1 cellular context compared by ENCODE assay signal in the genomic region with DNA sequence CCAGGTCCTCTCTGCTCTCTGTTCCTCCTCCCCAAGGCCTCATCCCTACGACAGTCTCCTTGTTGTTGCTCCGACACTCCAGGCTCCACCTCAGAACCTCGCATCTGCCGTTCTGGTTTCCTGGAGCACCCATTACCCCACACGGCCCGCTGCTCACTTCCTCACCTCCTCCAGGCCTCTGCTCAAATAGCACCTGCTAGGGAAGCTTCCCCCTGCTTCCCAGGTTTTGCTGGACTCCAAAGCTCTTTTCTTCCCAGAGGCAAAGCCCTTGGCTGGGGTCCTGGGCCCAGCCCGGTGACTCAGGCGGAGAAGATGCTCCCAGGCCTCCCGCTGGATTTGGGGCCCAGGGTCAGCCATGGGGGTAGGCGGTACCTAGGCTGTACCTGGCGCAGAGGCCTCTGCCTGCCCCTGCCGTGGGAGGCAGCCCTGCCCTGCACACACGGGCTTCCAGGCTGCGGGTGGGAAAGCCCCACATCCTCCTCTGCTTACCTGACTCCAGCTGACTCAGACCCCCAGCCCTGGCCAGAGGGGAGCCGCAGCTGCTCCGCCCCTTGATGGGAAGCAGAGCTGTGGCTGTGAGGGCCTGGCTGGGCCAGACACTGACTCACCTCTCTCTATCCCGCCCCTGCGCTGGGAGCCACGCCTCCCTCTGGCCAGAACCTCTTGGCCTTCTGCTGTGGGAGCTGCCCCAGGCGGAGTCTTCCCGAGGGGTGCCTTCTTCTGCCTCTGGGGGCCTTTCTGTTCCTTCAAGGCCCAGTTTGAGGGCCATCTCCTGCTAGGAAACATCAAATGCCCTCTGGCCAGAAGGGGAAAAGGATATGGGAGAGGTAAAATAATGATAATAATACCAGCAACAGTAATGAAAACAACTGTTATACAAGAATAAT.
TF ChIP-seq lines count a peak whose summit lies in the region.

No MANE protein-coding gene starts in this region.

TF ChIP-seq in HEK293, 187 proteins besides CTCF, POLR2A, EP300 and RAD21 (continued from another document and continues in another):
- TF ChIP-seq ZNF221 (tag by site-specific recombination; IDR thresholded peaks at IDR 0.05; ENCODE audit: borderline replicate concordance) (no peak), IKZF3 (tag by site-specific recombination; IDR thresholded peaks at IDR 0.05) (no peak), ELK4 (IDR thresholded peaks at IDR 0.05; ENCODE audit: borderline replicate concordance, low read depth, low read length) (no peak), ZNF660 (tag by site-specific recombination; IDR thresholded peaks at IDR 0.05) (no peak), ZBTB20 (tag by site-specific recombination; IDR thresholded peaks at IDR 0.05) (no peak), ZNF514 (tag by site-specific recombination; IDR thresholded peaks at IDR 0.05) (no peak), ZNF510 (tag by site-specific recombination; IDR thresholded peaks at IDR 0.05; ENCODE audit: insufficient replicate concordance) (no peak), ZNF596 (tag by site-specific recombination; IDR thresholded peaks at IDR 0.05) (no peak), EGR2 (tag by site-specific recombination; IDR thresholded peaks at IDR 0.05; ENCODE audit: low read depth) (peak; percentile 64), ZNF701 (tag by site-specific recombination; IDR thresholded peaks at IDR 0.05) (no peak), ZBTB21 (tag by site-specific recombination; IDR thresholded peaks at IDR 0.05) (no peak), ZNF48 (tag by site-specific recombination; IDR thresholded peaks at IDR 0.05) (no peak), ZNF140 (tag by site-specific recombination; IDR thresholded peaks at IDR 0.05) (no peak), ZNF302 (tag by site-specific recombination; IDR thresholded peaks at IDR 0.05; ENCODE audit: low read depth) (no peak), ZNF600 (tag by site-specific recombination; IDR thresholded peaks at IDR 0.05) (peak; percentile 30; the same call in 1 of the 2 replicates), ZNF677 (tag by site-specific recombination; IDR thresholded peaks at IDR 0.05) (no peak), ZBTB10 (tag by site-specific recombination; IDR thresholded peaks at IDR 0.05) (no peak), ZBTB17 (tag by site-specific recombination; IDR thresholded peaks at IDR 0.05) (no peak), ZNF530 (tag by site-specific recombination; IDR thresholded peaks at IDR 0.05; ENCODE audit: low read depth) (no peak), ZNF560 (tag by site-specific recombination; IDR thresholded peaks at IDR 0.05; ENCODE audit: borderline replicate concordance) (no peak), ZFP37 (tag by site-specific recombination; IDR thresholded peaks at IDR 0.05) (no peak), ZNF664 (tag by site-specific recombination; IDR thresholded peaks at IDR 0.05) (no peak), ZNF16 (tag by site-specific recombination; IDR thresholded peaks at IDR 0.05; ENCODE audit: low read depth) (no peak), ZNF544 (tag by site-specific recombination; IDR thresholded peaks at IDR 0.05) (no peak), GLIS2 (tag by site-specific recombination; IDR thresholded peaks at IDR 0.05) (peak; percentile 88), ZIC2 (tag by site-specific recombination; IDR thresholded peaks at IDR 0.05) (peak; percentile 71), ZNF211 (tag by site-specific recombination; IDR thresholded peaks at IDR 0.05; ENCODE audit: low read depth) (no peak), RBAK (tag by site-specific recombination; IDR thresholded peaks at IDR 0.05) (no peak), ZNF155 (tag by site-specific recombination; IDR thresholded peaks at IDR 0.05) (no peak), PRDM4 (tag by site-specific recombination; IDR thresholded peaks at IDR 0.05) (no peak), ZNF133 (tag by site-specific recombination; IDR thresholded peaks at IDR 0.05) (no peak), YY1 (tag by site-specific recombination; IDR thresholded peaks at IDR 0.05) (no peak), ZNF18 (tag by site-specific recombination; IDR thresholded peaks at IDR 0.05) (no peak), ZNF324 (tag by site-specific recombination; IDR thresholded peaks at IDR 0.05) (no peak), ZNF157 (tag by site-specific recombination; IDR thresholded peaks at IDR 0.05) (no peak), KLF7 (tag by site-specific recombination; IDR thresholded peaks at IDR 0.05; ENCODE audit: borderline replicate concordance) (no peak), ZSCAN30 (tag by site-specific recombination; IDR thresholded peaks at IDR 0.05) (no peak), ZNF239 (tag by site-specific recombination; IDR thresholded peaks at IDR 0.05) (no peak), ZNF776 (tag by site-specific recombination; IDR thresholded peaks at IDR 0.05; ENCODE audit: borderline replicate concordance) (no peak), KLF1 (tag by site-specific recombination; IDR thresholded peaks at IDR 0.05) (peak; percentile 81)
- TF ChIP-seq, protein P1, sequence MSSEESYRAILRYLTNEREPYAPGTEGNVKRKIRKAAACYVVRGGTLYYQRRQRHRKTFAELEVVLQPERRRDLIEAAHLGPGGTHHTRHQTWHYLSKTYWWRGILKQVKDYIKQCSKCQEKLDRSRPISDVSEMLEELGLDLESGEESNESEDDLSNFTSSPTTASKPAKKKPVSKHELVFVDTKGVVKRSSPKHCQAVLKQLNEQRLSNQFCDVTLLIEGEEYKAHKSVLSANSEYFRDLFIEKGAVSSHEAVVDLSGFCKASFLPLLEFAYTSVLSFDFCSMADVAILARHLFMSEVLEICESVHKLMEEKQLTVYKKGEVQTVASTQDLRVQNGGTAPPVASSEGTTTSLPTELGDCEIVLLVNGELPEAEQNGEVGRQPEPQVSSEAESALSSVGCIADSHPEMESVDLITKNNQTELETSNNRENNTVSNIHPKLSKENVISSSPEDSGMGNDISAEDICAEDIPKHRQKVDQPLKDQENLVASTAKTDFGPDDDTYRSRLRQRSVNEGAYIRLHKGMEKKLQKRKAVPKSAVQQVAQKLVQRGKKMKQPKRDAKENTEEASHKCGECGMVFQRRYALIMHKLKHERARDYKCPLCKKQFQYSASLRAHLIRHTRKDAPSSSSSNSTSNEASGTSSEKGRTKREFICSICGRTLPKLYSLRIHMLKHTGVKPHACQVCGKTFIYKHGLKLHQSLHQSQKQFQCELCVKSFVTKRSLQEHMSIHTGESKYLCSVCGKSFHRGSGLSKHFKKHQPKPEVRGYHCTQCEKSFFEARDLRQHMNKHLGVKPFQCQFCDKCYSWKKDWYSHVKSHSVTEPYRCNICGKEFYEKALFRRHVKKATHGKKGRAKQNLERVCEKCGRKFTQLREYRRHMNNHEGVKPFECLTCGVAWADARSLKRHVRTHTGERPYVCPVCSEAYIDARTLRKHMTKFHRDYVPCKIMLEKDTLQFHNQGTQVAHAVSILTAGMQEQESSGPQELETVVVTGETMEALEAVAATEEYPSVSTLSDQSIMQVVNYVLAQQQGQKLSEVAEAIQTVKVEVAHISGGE (tag by site-specific recombination; conservative IDR thresholded peaks at IDR 0.05; ENCODE audit: low read depth): no peak
- TF ChIP-seq, protein P2, sequence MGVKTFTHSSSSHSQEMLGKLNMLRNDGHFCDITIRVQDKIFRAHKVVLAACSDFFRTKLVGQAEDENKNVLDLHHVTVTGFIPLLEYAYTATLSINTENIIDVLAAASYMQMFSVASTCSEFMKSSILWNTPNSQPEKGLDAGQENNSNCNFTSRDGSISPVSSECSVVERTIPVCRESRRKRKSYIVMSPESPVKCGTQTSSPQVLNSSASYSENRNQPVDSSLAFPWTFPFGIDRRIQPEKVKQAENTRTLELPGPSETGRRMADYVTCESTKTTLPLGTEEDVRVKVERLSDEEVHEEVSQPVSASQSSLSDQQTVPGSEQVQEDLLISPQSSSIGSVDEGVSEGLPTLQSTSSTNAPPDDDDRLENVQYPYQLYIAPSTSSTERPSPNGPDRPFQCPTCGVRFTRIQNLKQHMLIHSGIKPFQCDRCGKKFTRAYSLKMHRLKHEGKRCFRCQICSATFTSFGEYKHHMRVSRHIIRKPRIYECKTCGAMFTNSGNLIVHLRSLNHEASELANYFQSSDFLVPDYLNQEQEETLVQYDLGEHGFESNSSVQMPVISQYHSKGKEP (tag by site-specific recombination; IDR thresholded peaks at IDR 0.05): no peak
- TF ChIP-seq, protein P3, sequence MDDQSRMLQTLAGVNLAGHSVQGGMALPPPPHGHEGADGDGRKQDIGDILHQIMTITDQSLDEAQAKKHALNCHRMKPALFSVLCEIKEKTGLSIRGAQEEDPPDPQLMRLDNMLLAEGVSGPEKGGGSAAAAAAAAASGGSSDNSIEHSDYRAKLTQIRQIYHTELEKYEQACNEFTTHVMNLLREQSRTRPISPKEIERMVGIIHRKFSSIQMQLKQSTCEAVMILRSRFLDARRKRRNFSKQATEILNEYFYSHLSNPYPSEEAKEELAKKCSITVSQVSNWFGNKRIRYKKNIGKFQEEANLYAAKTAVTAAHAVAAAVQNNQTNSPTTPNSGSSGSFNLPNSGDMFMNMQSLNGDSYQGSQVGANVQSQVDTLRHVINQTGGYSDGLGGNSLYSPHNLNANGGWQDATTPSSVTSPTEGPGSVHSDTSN (CRISPR knock-in tag; IDR thresholded peaks at IDR 0.05): no peak
- TF ChIP-seq, protein P4, sequence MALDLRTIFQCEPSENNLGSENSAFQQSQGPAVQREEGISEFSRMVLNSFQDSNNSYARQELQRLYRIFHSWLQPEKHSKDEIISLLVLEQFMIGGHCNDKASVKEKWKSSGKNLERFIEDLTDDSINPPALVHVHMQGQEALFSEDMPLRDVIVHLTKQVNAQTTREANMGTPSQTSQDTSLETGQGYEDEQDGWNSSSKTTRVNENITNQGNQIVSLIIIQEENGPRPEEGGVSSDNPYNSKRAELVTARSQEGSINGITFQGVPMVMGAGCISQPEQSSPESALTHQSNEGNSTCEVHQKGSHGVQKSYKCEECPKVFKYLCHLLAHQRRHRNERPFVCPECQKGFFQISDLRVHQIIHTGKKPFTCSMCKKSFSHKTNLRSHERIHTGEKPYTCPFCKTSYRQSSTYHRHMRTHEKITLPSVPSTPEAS (tag by site-specific recombination; IDR thresholded peaks at IDR 0.05): no peak
